In genomic region chr6:157314705-157315321, GRCh38 we compare ENCODE assay signal across 1 cellular context.
TF ChIP-seq lines count a peak whose summit lies in the region.

No MANE protein-coding gene starts in this region.

TF ChIP-seq in H1, 55 proteins besides CTCF, POLR2A, EP300 and RAD21:
- TF ChIP-seq GABPA (IDR thresholded peaks at IDR 0.05; ENCODE audit: borderline replicate concordance, insufficient read depth, low read length): no peak
- TF ChIP-seq CHD7 (IDR thresholded peaks at IDR 0.05; ENCODE audit: insufficient replicate concordance, low read length): peak; percentile 39
